Comparison of ENCODE assay signal across 29 cellular contexts in genomic region chr2:147679664-147680502, GRCh38.
DNase-seq lines count a peak whose midpoint lies in the region; TF ChIP-seq lines count a peak whose summit lies in the region.
"Had no signal": no experiment of that assay in that cellular context is flagged by ENCODE, and none has a peak within 500 bp of the region (broad histone marks: within the 10 kb centered on the region; RNA-seq: fewer than 3 reads in every experiment).

No MANE protein-coding gene starts in this region.

- H2AFZ ChIP-seq in smooth muscle cell (ENCODE audit: low read depth) = no peak overlapping the region

- H3K4me1 Mint-ChIP-seq in chondrocyte (ENCODE audit: low read depth) = no peaks in the 10 kb centered on the region
- no peaks in the 10 kb centered on the region for H3K4me1 Mint-ChIP-seq in immature natural killer cell
- H3K4me1 Mint-ChIP-seq: activated naive CD4-positive, alpha-beta T cell treated with anti-CD3 and anti-CD28 coated beads, Interleukin-2, amount 10 ng/mL, durations not matched to agents 7 days and 5 days; B cell; IgD-negative memory B cell had no signal

- no peaks in the 10 kb centered on the region for H4K20me1 ChIP-seq in smooth muscle cell (ENCODE audit: low read depth)

- no peak overlapping the region for H3K4me2 ChIP-seq in smooth muscle cell

- H3F3A ChIP-seq in smooth muscle cell (ENCODE audit: low read depth) = no peaks in the 10 kb centered on the region

- H3K27me3 ChIP-seq in smooth muscle cell (ENCODE audit: low read depth) = no peaks in the 10 kb centered on the region
- H3K27me3 ChIP-seq: ascending aorta, esophagus squamous epithelium, left lung, stomach, upper lobe of left lung had no signal

- H3K79me2 ChIP-seq in smooth muscle cell (ENCODE audit: low read depth) = no peaks in the 10 kb centered on the region

- TF ChIP-seq CTCF in smooth muscle cell (IDR thresholded peaks at IDR 0.05; ENCODE audit: borderline replicate concordance, insufficient read depth, poor library complexity, severe bottlenecking) = no peak
- TF ChIP-seq CTCF in chondrocyte (IDR thresholded peaks at IDR 0.05) = no peak

- H3K36me3 ChIP-seq in smooth muscle cell (ENCODE audit: low read depth) = no peaks in the 10 kb centered on the region
- H3K36me3 ChIP-seq: ascending aorta, esophagus squamous epithelium, left lung, stomach, upper lobe of left lung had no signal

- peak overlapping the region; percentile 8 for H3K27ac ChIP-seq in smooth muscle cell (ENCODE audit: low read depth)
- H3K27ac ChIP-seq: ascending aorta, esophagus squamous epithelium, left lung, psoas muscle, skin epidermis, stomach, upper lobe of left lung had no signal

- H3K27ac Mint-ChIP-seq in chondrocyte (ENCODE audit: unreplicated experiment) (no peak overlapping the region), immature natural killer cell (no peak overlapping the region)
- H3K27ac Mint-ChIP-seq: activated CD8-positive, alpha-beta T cell treated with anti-CD3 and anti-CD28 coated beads for 36 hours; activated naive CD4-positive, alpha-beta T cell treated with anti-CD3 and anti-CD28 coated beads, Interleukin-2, amount 10 ng/mL, durations not matched to agents 7 days and 5 days; activated T-cell treated with anti-CD3 and anti-CD28 coated beads, Interleukin-2, amount 50 U/mL, for 24 hours; B cell; IgD-negative memory B cell had no signal

- H3K9me3 Mint-ChIP-seq in chondrocyte (ENCODE audit: low read depth) (no peaks in the 10 kb centered on the region), immature natural killer cell (peaks cover 0 to under 1% (median 0%) of the 10 kb centered on the region in 6 donors)
- H3K9me3 Mint-ChIP-seq: activated CD8-positive, alpha-beta T cell treated with anti-CD3 and anti-CD28 coated beads for 36 hours; activated naive CD4-positive, alpha-beta T cell treated with anti-CD3 and anti-CD28 coated beads, Interleukin-2, amount 10 ng/mL, durations not matched to agents 7 days and 5 days; activated T-cell treated with anti-CD3 and anti-CD28 coated beads, Interleukin-2, amount 50 U/mL, for 24 hours; IgD-negative memory B cell had no signal

- H3K4me3 Mint-ChIP-seq in chondrocyte (ENCODE audit: unreplicated experiment) = no peak overlapping the region
- H3K4me3 Mint-ChIP-seq in immature natural killer cell = no peak overlapping the region
- H3K4me3 Mint-ChIP-seq: activated CD8-positive, alpha-beta T cell treated with anti-CD3 and anti-CD28 coated beads for 36 hours; activated naive CD4-positive, alpha-beta T cell treated with anti-CD3 and anti-CD28 coated beads, Interleukin-2, amount 10 ng/mL, durations not matched to agents 7 days and 5 days; activated T-cell treated with anti-CD3 and anti-CD28 coated beads, Interleukin-2, amount 50 U/mL, for 24 hours; B cell; IgD-negative memory B cell had no signal

- no peaks in the 10 kb centered on the region for H3K9me3 ChIP-seq in smooth muscle cell (replicated peaks; ENCODE audit: low read depth)
- H3K9me3 ChIP-seq: ascending aorta, esophagus squamous epithelium, left lung, psoas muscle, stomach, upper lobe of left lung had no signal

- no peaks in the 10 kb centered on the region for H3K27me3 Mint-ChIP-seq in chondrocyte (ENCODE audit: low read depth)
- peaks cover 0 to 5% (median 1%) of the 10 kb centered on the region in 3 donors for H3K27me3 Mint-ChIP-seq in immature natural killer cell (ENCODE audit: low read depth in 3 of 3)
- H3K27me3 Mint-ChIP-seq: activated CD8-positive, alpha-beta T cell treated with anti-CD3 and anti-CD28 coated beads for 36 hours; activated naive CD4-positive, alpha-beta T cell treated with anti-CD3 and anti-CD28 coated beads, Interleukin-2, amount 10 ng/mL, durations not matched to agents 7 days and 5 days; activated T-cell treated with anti-CD3 and anti-CD28 coated beads, Interleukin-2, amount 50 U/mL, for 24 hours; B cell; IgD-negative memory B cell had no signal

- 79% methylated on average over 6 of the region's 6 CpGs for WGBS in smooth muscle cell (ENCODE audit: low lambda C conversion rate)

- H3K36me3 Mint-ChIP-seq in chondrocyte (ENCODE audit: low read depth) (no peaks in the 10 kb centered on the region), immature natural killer cell (no peaks in the 10 kb centered on the region)
- H3K36me3 Mint-ChIP-seq: activated naive CD4-positive, alpha-beta T cell treated with anti-CD3 and anti-CD28 coated beads, Interleukin-2, amount 10 ng/mL, durations not matched to agents 7 days and 5 days; IgD-negative memory B cell had no signal

- H3K4me1 ChIP-seq in smooth muscle cell (ENCODE audit: low read depth) = peaks cover 14% of the 10 kb centered on the region
- H3K4me1 ChIP-seq: ascending aorta, esophagus squamous epithelium, left lung, psoas muscle, stomach, upper lobe of left lung had no signal

- DNase-seq in NCI-H1436 (lab: John Stamatoyannopoulos, UW) = peak; percentile 18
- DNase-seq in NCI-H1436 treated with DMSO at 0.1 percent for 48 hours (lab: John Stamatoyannopoulos, UW) = no peak
- peak; percentile 82 for DNase-seq in NCI-H2081 treated with DMSO at 0.1 percent for 48 hours (lab: John Stamatoyannopoulos, UW)
- peak; percentile 97 for DNase-seq in NCI-H82 treated with DMSO at 0.1 percent for 48 hours (lab: John Stamatoyannopoulos, UW; ENCODE audit: unreplicated experiment)
- no peak for DNase-seq in smooth muscle cell (lab: John Stamatoyannopoulos, UW; ENCODE audit: unreplicated experiment)
- no peak for DNase-seq in chondrocyte (ENCODE audit: low spot score)
- no peak for DNase-seq in immature natural killer cell
- DNase-seq in activated CD8-positive, alpha-beta memory T cell treated with anti-CD3 and anti-CD28 coated beads for 24 hours = no peak
- DNase-seq: activated CD8-positive, alpha-beta T cell treated with anti-CD3 and anti-CD28 coated beads for 36 hours; activated naive CD4-positive, alpha-beta T cell treated with anti-CD3 and anti-CD28 coated beads, Interleukin-2, amount 10 ng/mL, durations not matched to agents 7 days and 5 days; activated T-cell treated with anti-CD3 and anti-CD28 coated beads, Interleukin-2, amount 50 U/mL, for 24 hours; cerebellar nuclear complex; effector CD4-positive, alpha-beta T cell; esophagus squamous epithelium; GF-D8; left lung; midbrain; MM.1S; psoas muscle; SHP77; stimulated activated CD4-positive, alpha-beta T cell treated with anti-CD3 and anti-CD28 coated beads, Interleukin-2, amount 100 ng/mL, for 48 hours; stomach; T-helper 1 cell; upper lobe of left lung had no signal

- H3K4me3 ChIP-seq in smooth muscle cell = no peak overlapping the region
- H3K4me3 ChIP-seq: ascending aorta, esophagus squamous epithelium, GM12878, left lung, psoas muscle, skin epidermis, stomach, upper lobe of left lung had no signal

- H3K9ac ChIP-seq in smooth muscle cell (ENCODE audit: low read depth) = no peak overlapping the region

Comparison
In these comparisons a context has a peak if more than half of its experiments do, and no peak if none do; other contexts are left out.
1. DNase-seq: peak in NCI-H1436 (single experiment), NCI-H2081 treated with DMSO at 0.1 percent for 48 hours (single experiment) and NCI-H82 treated with DMSO at 0.1 percent for 48 hours (single experiment); none in NCI-H1436 treated with DMSO at 0.1 percent for 48 hours (single experiment), smooth muscle cell (single experiment), chondrocyte (single experiment), immature natural killer cell (0 of 3) and activated CD8-positive, alpha-beta memory T cell treated with anti-CD3 and anti-CD28 coated beads for 24 hours (single experiment).